1 cellular context compared by ENCODE assay signal in the genomic region with DNA sequence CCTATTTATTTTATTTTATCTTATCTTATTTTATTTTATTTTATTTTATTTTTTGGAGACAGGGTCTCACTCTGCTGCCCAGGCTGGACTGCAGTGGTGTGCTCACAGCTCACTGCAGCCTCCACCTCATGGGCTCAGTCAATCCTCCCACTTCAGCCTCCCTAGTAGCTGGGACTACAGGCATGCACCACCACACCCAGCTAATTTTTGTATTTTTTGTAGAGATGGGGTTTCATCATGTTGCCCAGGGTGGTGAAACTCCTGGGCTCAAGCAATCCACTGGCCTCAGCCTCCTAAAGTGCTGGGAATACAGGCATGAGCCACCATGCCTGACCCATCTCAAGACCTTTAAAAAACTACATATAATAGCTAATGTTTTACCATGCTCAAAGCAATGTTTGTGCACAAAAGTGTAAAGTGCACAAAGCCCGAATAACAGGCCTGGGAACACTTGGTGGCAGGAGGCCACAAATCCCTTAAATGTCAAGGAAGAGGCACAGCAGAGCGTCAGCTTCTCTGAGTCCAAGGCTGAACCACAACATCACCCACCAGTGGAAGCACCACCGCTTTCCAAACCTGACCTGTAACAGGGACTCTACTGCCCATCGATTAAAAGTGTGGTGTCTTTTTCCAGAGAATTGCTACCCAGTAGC.
TF ChIP-seq lines count a peak whose summit lies in the region.

No MANE protein-coding gene starts in this region.

TF ChIP-seq in GM23338, 12 proteins besides CTCF, POLR2A, EP300 and RAD21 (continued from another document):
- TF ChIP-seq ZNF462 (CRISPR knock-in tag; IDR thresholded peaks at IDR 0.05) (no peak), JUNB (IDR thresholded peaks at IDR 0.05; ENCODE audit: unreplicated experiment) (no peak), ZNF331 (CRISPR knock-in tag; IDR thresholded peaks at IDR 0.05; ENCODE audit: low read depth) (no peak), POLR2AphosphoS5 (IDR thresholded peaks at IDR 0.05; ENCODE audit: low read depth) (no peak), ZNF114 (CRISPR knock-in tag; IDR thresholded peaks at IDR 0.05) (no peak), NANOG (IDR thresholded peaks at IDR 0.05; ENCODE audit: borderline replicate concordance) (no peak), EZH2phosphoT487 (IDR thresholded peaks at IDR 0.05; ENCODE audit: unreplicated experiment) (no peak), STAT1 (IDR thresholded peaks at IDR 0.05; ENCODE audit: unreplicated experiment) (no peak)
- TF ChIP-seq, protein P1, sequence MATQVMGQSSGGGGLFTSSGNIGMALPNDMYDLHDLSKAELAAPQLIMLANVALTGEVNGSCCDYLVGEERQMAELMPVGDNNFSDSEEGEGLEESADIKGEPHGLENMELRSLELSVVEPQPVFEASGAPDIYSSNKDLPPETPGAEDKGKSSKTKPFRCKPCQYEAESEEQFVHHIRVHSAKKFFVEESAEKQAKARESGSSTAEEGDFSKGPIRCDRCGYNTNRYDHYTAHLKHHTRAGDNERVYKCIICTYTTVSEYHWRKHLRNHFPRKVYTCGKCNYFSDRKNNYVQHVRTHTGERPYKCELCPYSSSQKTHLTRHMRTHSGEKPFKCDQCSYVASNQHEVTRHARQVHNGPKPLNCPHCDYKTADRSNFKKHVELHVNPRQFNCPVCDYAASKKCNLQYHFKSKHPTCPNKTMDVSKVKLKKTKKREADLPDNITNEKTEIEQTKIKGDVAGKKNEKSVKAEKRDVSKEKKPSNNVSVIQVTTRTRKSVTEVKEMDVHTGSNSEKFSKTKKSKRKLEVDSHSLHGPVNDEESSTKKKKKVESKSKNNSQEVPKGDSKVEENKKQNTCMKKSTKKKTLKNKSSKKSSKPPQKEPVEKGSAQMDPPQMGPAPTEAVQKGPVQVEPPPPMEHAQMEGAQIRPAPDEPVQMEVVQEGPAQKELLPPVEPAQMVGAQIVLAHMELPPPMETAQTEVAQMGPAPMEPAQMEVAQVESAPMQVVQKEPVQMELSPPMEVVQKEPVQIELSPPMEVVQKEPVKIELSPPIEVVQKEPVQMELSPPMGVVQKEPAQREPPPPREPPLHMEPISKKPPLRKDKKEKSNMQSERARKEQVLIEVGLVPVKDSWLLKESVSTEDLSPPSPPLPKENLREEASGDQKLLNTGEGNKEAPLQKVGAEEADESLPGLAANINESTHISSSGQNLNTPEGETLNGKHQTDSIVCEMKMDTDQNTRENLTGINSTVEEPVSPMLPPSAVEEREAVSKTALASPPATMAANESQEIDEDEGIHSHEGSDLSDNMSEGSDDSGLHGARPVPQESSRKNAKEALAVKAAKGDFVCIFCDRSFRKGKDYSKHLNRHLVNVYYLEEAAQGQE (IDR thresholded peaks at IDR 0.05; ENCODE audit: unreplicated experiment), result no peak
TF ChIP-seq in GM23338: peak in this region for 0.
